ENCODE assay signal across 1 cellular context in the genomic region with DNA sequence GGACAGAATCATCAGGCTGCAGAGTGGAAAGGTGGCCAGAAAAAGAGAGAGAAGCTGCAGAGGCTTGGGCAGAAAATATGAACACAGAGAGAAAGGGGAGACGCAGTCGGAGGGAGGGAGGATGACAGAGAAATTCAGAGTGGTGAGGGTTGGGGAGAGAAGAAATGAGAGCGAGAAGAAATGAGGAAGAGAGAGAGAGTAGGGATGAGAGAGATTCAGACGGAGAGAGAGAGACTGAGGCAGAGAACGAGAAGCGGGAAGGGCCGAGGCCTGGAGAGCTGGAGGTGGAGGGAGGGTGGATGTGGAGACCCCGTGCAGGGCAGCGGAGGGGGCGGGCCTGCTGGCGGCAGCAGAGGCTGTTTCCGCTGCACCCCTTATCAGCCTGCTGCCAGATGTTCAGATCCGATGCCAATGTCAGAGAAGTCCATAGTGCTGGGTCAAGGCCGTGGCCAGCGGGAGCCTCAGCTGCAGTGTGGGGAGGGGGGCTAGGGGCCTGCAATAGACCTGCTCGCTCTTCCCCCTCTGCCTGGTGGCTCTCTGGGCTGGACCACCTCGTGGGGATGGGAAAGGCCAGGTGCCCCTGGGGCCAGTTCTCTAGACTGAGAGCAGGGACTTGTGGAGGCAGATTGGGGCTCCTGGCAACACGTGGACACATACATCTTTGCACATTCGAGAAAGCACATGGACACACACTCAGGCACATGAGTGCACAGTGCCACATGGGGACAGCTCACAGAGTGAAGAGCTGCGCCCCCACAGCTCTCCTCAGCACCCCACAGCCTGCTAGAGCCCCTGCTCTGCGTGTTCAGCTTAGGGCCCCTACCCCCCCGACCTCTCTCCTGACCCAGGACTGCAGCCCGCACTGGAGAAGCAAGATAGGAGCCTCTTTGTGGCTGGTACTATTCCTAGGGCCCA.
TF ChIP-seq lines count a peak whose summit lies in the region.

No MANE protein-coding gene starts in this region.

TF ChIP-seq in A549, 52 proteins besides CTCF, POLR2A, EP300 and RAD21 (continued from another document):
- TF ChIP-seq BCL3 (IDR thresholded peaks at IDR 0.05) (no peak), E2F6 (IDR thresholded peaks at IDR 0.05; ENCODE audit: borderline replicate concordance, low read depth) (no peak), MAFK (IDR thresholded peaks at IDR 0.05; ENCODE audit: partially characterized antibody) (no peak), HDAC2 (IDR thresholded peaks at IDR 0.05) (no peak), RFX5 (IDR thresholded peaks at IDR 0.05) (no peak), NFE2L2 (conservative IDR thresholded peaks at IDR 0.05; ENCODE audit: low read length) (no peak)
- TF ChIP-seq, protein P1, sequence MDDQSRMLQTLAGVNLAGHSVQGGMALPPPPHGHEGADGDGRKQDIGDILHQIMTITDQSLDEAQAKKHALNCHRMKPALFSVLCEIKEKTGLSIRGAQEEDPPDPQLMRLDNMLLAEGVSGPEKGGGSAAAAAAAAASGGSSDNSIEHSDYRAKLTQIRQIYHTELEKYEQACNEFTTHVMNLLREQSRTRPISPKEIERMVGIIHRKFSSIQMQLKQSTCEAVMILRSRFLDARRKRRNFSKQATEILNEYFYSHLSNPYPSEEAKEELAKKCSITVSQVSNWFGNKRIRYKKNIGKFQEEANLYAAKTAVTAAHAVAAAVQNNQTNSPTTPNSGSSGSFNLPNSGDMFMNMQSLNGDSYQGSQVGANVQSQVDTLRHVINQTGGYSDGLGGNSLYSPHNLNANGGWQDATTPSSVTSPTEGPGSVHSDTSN (IDR thresholded peaks at IDR 0.05) = no peak
